8 cellular contexts compared by ENCODE assay signal in the genomic region with DNA sequence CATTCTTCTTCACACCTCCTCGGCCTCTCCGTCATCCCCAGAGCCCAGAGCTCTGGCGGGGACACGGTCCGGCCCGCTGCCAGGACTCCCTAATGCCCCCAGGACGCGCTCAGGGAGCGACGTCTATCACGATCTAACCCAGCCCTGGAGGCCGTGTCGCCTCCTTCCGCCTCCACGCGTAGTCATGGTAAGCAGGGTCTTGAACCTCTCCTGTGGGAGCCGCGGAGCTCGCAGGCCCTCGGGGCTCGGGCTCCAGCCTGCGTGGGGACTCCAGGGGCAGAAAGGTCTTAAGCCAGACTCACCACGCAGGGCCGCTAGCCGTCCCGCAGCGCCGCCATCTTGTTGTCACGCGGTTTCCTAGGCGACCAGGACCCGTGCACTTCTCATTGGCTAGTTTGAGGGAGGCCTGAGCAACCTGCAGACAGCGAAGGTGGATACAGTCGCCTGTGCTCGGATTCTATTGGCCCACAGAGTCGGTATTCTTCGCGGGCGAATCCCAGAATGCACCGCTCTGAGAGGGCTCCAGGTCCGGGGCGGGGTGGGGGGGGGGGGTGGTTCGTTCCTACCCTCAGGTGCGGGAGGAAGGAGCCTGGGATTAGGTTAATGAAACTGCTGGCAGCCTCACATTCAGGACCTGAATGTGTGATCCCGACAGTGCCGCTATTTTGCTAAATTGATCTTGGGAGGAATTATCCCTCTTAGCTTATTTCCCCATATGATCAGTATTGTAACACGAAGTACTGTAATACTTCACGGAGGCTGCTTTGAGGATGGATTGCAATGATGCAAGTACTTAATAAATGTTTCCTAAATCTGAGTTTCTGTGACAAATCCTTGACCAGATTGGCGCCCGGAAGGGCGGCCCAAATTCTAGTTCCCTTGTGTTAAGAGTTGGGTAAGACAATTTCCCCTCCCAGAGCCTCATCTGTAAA. TPM values are rescaled to one million over a fixed set of nuclear protein-coding genes. Genes with fewer than 3 reads are reported as not detected.
DNase-seq lines count a peak whose midpoint lies in the region; ATAC-seq, FAIRE-seq and TF ChIP-seq lines count a peak whose summit lies in the region.

A gene with protein sequence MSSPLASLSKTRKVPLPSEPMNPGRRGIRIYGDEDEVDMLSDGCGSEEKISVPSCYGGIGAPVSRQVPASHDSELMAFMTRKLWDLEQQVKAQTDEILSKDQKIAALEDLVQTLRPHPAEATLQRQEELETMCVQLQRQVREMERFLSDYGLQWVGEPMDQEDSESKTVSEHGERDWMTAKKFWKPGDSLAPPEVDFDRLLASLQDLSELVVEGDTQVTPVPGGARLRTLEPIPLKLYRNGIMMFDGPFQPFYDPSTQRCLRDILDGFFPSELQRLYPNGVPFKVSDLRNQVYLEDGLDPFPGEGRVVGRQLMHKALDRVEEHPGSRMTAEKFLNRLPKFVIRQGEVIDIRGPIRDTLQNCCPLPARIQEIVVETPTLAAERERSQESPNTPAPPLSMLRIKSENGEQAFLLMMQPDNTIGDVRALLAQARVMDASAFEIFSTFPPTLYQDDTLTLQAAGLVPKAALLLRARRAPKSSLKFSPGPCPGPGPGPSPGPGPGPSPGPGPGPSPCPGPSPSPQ (minus strand): TSS at position 347 of the 932 bp plus-strand sequence. CDS start 3,753 bp downstream, outside the sequence.

- intact Hi-C loops in CD14-positive monocyte (cut with micrococcal nuclease), result loop anchor here in 1 of 2 donors (1.0 to 2.0 kb wide), 4 partner anchors 10 to 28 kb away; no protein-coding TSS in a partner anchor
- intact Hi-C loops in dendritic cell treated with granulocyte-macrophage colony-stimulating factor and Interleukin-4, amounts not matched to agents 40 ng/mL and 50 ng/mL, for 4 days (cut with micrococcal nuclease), result loop anchor here (2.0 kb wide), 1 partner anchor 14 kb away; no protein-coding TSS in a partner anchor
- intact Hi-C loops in HepG2 (cut with micrococcal nuclease; ENCODE audit: unreplicated experiment), result loop anchor here (2.0 kb wide), 1 partner anchor 44 kb away; no protein-coding TSS in a partner anchor

- BruUV-seq in HepG2 (replicated peaks; lab: Mats Ljungman, UMichigan), result TSS peak; percentile 76

- 6% methylated on average over 13 of the region's 51 CpGs for WGBS in HepG2 (ENCODE audit: low lambda C conversion rate)

- TF ChIP-seq CTCF in CD14-positive monocyte (IDR thresholded peaks at IDR 0.05) (no peak), HepG2 (CRISPR knock-in tag; IDR thresholded peaks at IDR 0.05) (peak; percentile 24; the same call in 1 of the 2 replicates)

- no peaks in the 10 kb centered on the region for H3K36me3 ChIP-seq in HepG2 (replicated peaks in 1 of 2; ENCODE audit: control insufficient read depth in 1 of 2, insufficient read depth in 2 of 2, low read length in 2 of 2)

- peaks cover 0 to 2% (median 0%) of the 10 kb centered on the region in 7 donors for H3K9me3 Mint-ChIP-seq in CD14-positive monocyte
- H3K9me3 Mint-ChIP-seq in activated CD4-positive, alpha-beta T cell treated with anti-CD3 and anti-CD28 coated beads, Interleukin-2, amount 10 ng/mL, durations not matched to agents 7 days and 5 days, result no peaks in the 10 kb centered on the region
- no peaks in the 10 kb centered on the region for H3K9me3 Mint-ChIP-seq in dendritic cell treated with granulocyte-macrophage colony-stimulating factor and Interleukin-4, amounts not matched to agents 40 ng/mL and 50 ng/mL, for 4 days

- H3K9me3 ChIP-seq in HepG2 (ENCODE audit: low read length), result no peaks in the 10 kb centered on the region

- FAIRE-seq in HepG2 (lab: Jason Lieb, UNC), result peak; percentile 75

- peak within 1 kb of the TSS; percentile 95 to 100 (median 100) for H3K27ac Mint-ChIP-seq in CD14-positive monocyte
- H3K27ac Mint-ChIP-seq in activated CD4-positive, alpha-beta T cell treated with anti-CD3 and anti-CD28 coated beads, Interleukin-2, amount 10 ng/mL, durations not matched to agents 7 days and 5 days, result peak within 1 kb of the TSS; percentile 93
- H3K27ac Mint-ChIP-seq in dendritic cell treated with granulocyte-macrophage colony-stimulating factor and Interleukin-4, amounts not matched to agents 40 ng/mL and 50 ng/mL, for 4 days, result peak within 1 kb of the TSS; percentile 84

- H3K4me1 ChIP-seq in HepG2 (ENCODE audit: insufficient read depth, low read length), result peaks cover 40% of the 10 kb centered on the region

- peak within 1 kb of the TSS; percentile 95 to 98 for H3K4me3 Mint-ChIP-seq in CD14-positive monocyte
- peak within 1 kb of the TSS; percentile 99 for H3K4me3 Mint-ChIP-seq in activated CD4-positive, alpha-beta T cell treated with anti-CD3 and anti-CD28 coated beads, Interleukin-2, amount 10 ng/mL, durations not matched to agents 7 days and 5 days
- H3K4me3 Mint-ChIP-seq in dendritic cell treated with granulocyte-macrophage colony-stimulating factor and Interleukin-4, amounts not matched to agents 40 ng/mL and 50 ng/mL, for 4 days, result peak within 1 kb of the TSS; percentile 90

- no peaks in the 10 kb centered on the region; a peak in 1 of 5 replicates for H3K27me3 ChIP-seq in HepG2 (ENCODE audit: control insufficient read depth in 1 of 2, insufficient read depth in 2 of 2, low read length in 2 of 2)

- H3K27me3 Mint-ChIP-seq in CD14-positive monocyte (ENCODE audit: low read depth in 3 of 3), result peaks cover 0 to 7% (median 0%) of the 10 kb centered on the region in 3 donors
- no peaks in the 10 kb centered on the region for H3K27me3 Mint-ChIP-seq in activated CD4-positive, alpha-beta T cell treated with anti-CD3 and anti-CD28 coated beads, Interleukin-2, amount 10 ng/mL, durations not matched to agents 7 days and 5 days
- no peaks in the 10 kb centered on the region for H3K27me3 Mint-ChIP-seq in dendritic cell treated with granulocyte-macrophage colony-stimulating factor and Interleukin-4, amounts not matched to agents 40 ng/mL and 50 ng/mL, for 4 days

- in situ Hi-C loops in HepG2 (cut with HindIII; ENCODE audit: extremely low pct_ligation_motif_present, low pct_unique_long_range_greater_than_20kb), result no loop called here

- peak; percentile 88 for DNase-seq in CD14-positive monocyte (ENCODE audit: low spot score)
- DNase-seq in NCI-H748 (lab: John Stamatoyannopoulos, UW; ENCODE audit: unreplicated experiment), result peak; percentile 96
- DNase-seq in activated CD4-positive, alpha-beta T cell treated with anti-CD3 and anti-CD28 coated beads, Interleukin-2, amount 10 ng/mL, durations not matched to agents 7 days and 5 days, result peak; percentile 97
- peak; percentile 96 for DNase-seq in HepG2 (ENCODE audit: low spot score)
- peak; percentile 86 to 92 for DNase-seq in stimulated activated CD4-positive, alpha-beta T cell treated with anti-CD3 and anti-CD28 coated beads, Interleukin-2, amount 100 ng/mL, for 48 hours

- H3K36me3 Mint-ChIP-seq in CD14-positive monocyte, result peaks cover 11 to 26% of the 10 kb centered on the region in 2 donors
- H3K36me3 Mint-ChIP-seq in activated CD4-positive, alpha-beta T cell treated with anti-CD3 and anti-CD28 coated beads, Interleukin-2, amount 10 ng/mL, durations not matched to agents 7 days and 5 days (ENCODE audit: low read depth), result peaks cover 2% of the 10 kb centered on the region
- H3K36me3 Mint-ChIP-seq in dendritic cell treated with granulocyte-macrophage colony-stimulating factor and Interleukin-4, amounts not matched to agents 40 ng/mL and 50 ng/mL, for 4 days (ENCODE audit: low read depth), result peaks cover 15% of the 10 kb centered on the region

- H3K27ac ChIP-seq in HepG2 (ENCODE audit: extremely low read length, insufficient read depth, low read length), result peak within 1 kb of the TSS; percentile 68

- peak; percentile 39 to 67; a peak in 3 of 4 replicates for TF ChIP-seq POLR2A in HepG2 (IDR thresholded peaks at IDR 0.05; ENCODE audit: insufficient read depth in 1 of 2, low read depth in 2 of 2, low read length in 2 of 2)

- POLR2A ChIA-PET in activated CD4-positive, alpha-beta T cell treated with anti-CD3 and anti-CD28 coated beads, Interleukin-2, amount 10 ng/mL, durations not matched to agents 7 days and 5 days (lab: Charles Lee), result interaction anchor here (3.2 kb wide), 1 partner anchor 18 kb away, joined by 9 read pairs; no protein-coding TSS in a partner anchor
- POLR2A ChIA-PET in HepG2 (lab: Yijun Ruan, JAX), result interaction anchor here (0.7 to 1.3 kb wide), 2 partner anchors 45 to 111 kb away, joined by 3 to 4 read pairs; no protein-coding TSS in a partner anchor

- TF ChIP-seq EP300 in HepG2 (IDR thresholded peaks at IDR 0.05; ENCODE audit: low read depth in 2 of 2, low read length in 2 of 2), result no peak
- no peak for TF ChIP-seq EP300 in HepG2 (CRISPR knock-in tag; IDR thresholded peaks at IDR 0.05; ENCODE audit: borderline replicate concordance)

- CTCF ChIA-PET in activated CD4-positive, alpha-beta T cell treated with anti-CD3 and anti-CD28 coated beads, Interleukin-2, amount 10 ng/mL, durations not matched to agents 7 days and 5 days (lab: Charles Lee), result interaction anchor here (0.6 to 6.8 kb wide), 8 partner anchors 9 to 764 kb away, joined by 3 to 81 read pairs (median 4); partner anchors contain the start of genes CD52 and SH3BGRL3
- CTCF ChIA-PET in HepG2 (lab: Yijun Ruan, JAX; ENCODE audit: low intra/inter-chr PET ratio, low total read pairs), result no interaction called here

- peak within 1 kb of the TSS; percentile 81 for H3K9ac ChIP-seq in HepG2 (ENCODE audit: insufficient read depth, low read depth, low read length)

- H2AFZ ChIP-seq in HepG2 (ENCODE audit: low read length), result peak within 1 kb of the TSS; percentile 96

- H3K79me2 ChIP-seq in HepG2 (ENCODE audit: insufficient read depth, low read length), result no peaks in the 10 kb centered on the region

- H3K4me1 Mint-ChIP-seq in CD14-positive monocyte, result peaks cover 77% of the 10 kb centered on the region
- H3K4me1 Mint-ChIP-seq in activated CD4-positive, alpha-beta T cell treated with anti-CD3 and anti-CD28 coated beads, Interleukin-2, amount 10 ng/mL, durations not matched to agents 7 days and 5 days, result peaks cover 48% of the 10 kb centered on the region
- peaks cover 63% of the 10 kb centered on the region for H3K4me1 Mint-ChIP-seq in dendritic cell treated with granulocyte-macrophage colony-stimulating factor and Interleukin-4, amounts not matched to agents 40 ng/mL and 50 ng/mL, for 4 days (ENCODE audit: low read depth)

- H3K4me3 ChIP-seq in HepG2 (replicated peaks in 1 of 3; ENCODE audit: insufficient read depth in 1 of 3, low read depth in 2 of 3, low read length in 3 of 3), result peak within 1 kb of the TSS; percentile 90 to 98 (median 94)

- H4K20me1 ChIP-seq in HepG2 (ENCODE audit: insufficient read depth, low read length), result no peaks in the 10 kb centered on the region

- peak; percentile 97 for ATAC-seq in GM19395 (IDR thresholded peaks at IDR 0.05; ENCODE audit: unreplicated experiment)
- ATAC-seq in HG03558 (IDR thresholded peaks at IDR 0.05; ENCODE audit: extremely low read depth, unreplicated experiment), result peak; percentile 91
- ATAC-seq in HepG2, result peak; percentile 99

- peak within 1 kb of the TSS; percentile 95 for H3K4me2 ChIP-seq in HepG2 (ENCODE audit: low read depth, low read length)

- no peak for TF ChIP-seq RAD21 in HepG2 (CRISPR knock-in tag; IDR thresholded peaks at IDR 0.05)

RNA-seq across cellular contexts. Expression of the gene that starts here (rescaled TPM):
- polyA plus RNA-seq in CD14-positive monocyte (10 to 100 TPM; 48.0 to 52.1 TPM), HepG2 (2011; rRNA removed) (10.3 and 10.4 TPM in 2 replicates)
- total RNA-seq in activated CD4-positive, alpha-beta T cell treated with anti-CD3 and anti-CD28 coated beads, Interleukin-2, amount 10 ng/mL, durations not matched to agents 7 days and 5 days, result 10 to 100 TPM; 48.6 to 51.3 TPM
- total RNA-seq in HepG2 (2016; rRNA removed; fragmentation: Illumina TruSeq; extraction: Trizol), result 3.2 and 9.3 TPM in 2 replicates
- 4.9 and 5.3 TPM in 2 replicates for total RNA-seq in HepG2 (2016; cell fraction: cytosol; rRNA removed; fragmentation: Illumina TruSeq; extraction: Trizol; ENCODE audit: low read depth)
- 3.0 and 8.5 TPM in 2 replicates for total RNA-seq in HepG2 (2016; cell fraction: insoluble cytoplasmic fraction; rRNA removed; fragmentation: Illumina TruSeq; extraction: Trizol)
- total RNA-seq in HepG2 (2016; cell fraction: membrane; rRNA removed; fragmentation: Illumina TruSeq; extraction: Trizol), result 4.4 and 5.7 TPM in 2 replicates
- 15.9 and 19.3 TPM in 2 replicates for total RNA-seq in HepG2 (2016; cell fraction: nucleus; rRNA removed; fragmentation: Illumina TruSeq; extraction: Trizol)
- polyA plus RNA-seq in HepG2 (2011; cell fraction: cytosol; rRNA removed), result 3.0 and 5.8 TPM in 2 replicates
- 81.6 and 111 TPM in 2 replicates for polyA plus RNA-seq in HepG2 (2011; cell fraction: nucleus; rRNA removed)
- polyA plus RNA-seq in HepG2 (2012), result 4.8 and 5.2 TPM in 2 replicates
- 7.2 and 9.0 TPM in 2 replicates for polyA plus RNA-seq in HepG2 (2016; cell fraction: cytosol; fragmentation: Illumina TruSeq; extraction: Trizol; ENCODE audit: low read depth)
- polyA plus RNA-seq in HepG2 (2016; cell fraction: insoluble cytoplasmic fraction; fragmentation: Illumina TruSeq; extraction: Trizol; ENCODE audit: low read depth), result 6.4 and 8.0 TPM in 2 replicates
- 8.8 and 9.0 TPM in 2 replicates for polyA plus RNA-seq in HepG2 (2016; cell fraction: membrane; fragmentation: Illumina TruSeq; extraction: Trizol; ENCODE audit: low read depth)
- 64.2 and 68.2 TPM in 2 replicates for polyA plus RNA-seq in HepG2 (2016; cell fraction: nucleus; fragmentation: Illumina TruSeq; extraction: Trizol; ENCODE audit: insufficient read depth, low read depth)
- polyA minus RNA-seq in HepG2 (2011; rRNA and poly(A)+ RNA removed; ENCODE audit: low replicate concordance), result 4.3 and 43.2 TPM in 2 replicates
- polyA minus RNA-seq in HepG2 (2011; cell fraction: cytosol; rRNA and poly(A)+ RNA removed), result 1.2 and 2.0 TPM in 2 replicates
- 8.6 and 11.5 TPM in 2 replicates for polyA minus RNA-seq in HepG2 (2011; cell fraction: nucleus; rRNA and poly(A)+ RNA removed)

Comparison
In these comparisons a context has a peak if more than half of its experiments do, and no peak if none do; other contexts are left out.
1. Peak in every context shown above with its lines: DNase-seq, ATAC-seq, H3K4me3 ChIP-seq and H3K27ac ChIP-seq.